ENCODE assay signal across 8 cellular contexts in the genomic region with DNA sequence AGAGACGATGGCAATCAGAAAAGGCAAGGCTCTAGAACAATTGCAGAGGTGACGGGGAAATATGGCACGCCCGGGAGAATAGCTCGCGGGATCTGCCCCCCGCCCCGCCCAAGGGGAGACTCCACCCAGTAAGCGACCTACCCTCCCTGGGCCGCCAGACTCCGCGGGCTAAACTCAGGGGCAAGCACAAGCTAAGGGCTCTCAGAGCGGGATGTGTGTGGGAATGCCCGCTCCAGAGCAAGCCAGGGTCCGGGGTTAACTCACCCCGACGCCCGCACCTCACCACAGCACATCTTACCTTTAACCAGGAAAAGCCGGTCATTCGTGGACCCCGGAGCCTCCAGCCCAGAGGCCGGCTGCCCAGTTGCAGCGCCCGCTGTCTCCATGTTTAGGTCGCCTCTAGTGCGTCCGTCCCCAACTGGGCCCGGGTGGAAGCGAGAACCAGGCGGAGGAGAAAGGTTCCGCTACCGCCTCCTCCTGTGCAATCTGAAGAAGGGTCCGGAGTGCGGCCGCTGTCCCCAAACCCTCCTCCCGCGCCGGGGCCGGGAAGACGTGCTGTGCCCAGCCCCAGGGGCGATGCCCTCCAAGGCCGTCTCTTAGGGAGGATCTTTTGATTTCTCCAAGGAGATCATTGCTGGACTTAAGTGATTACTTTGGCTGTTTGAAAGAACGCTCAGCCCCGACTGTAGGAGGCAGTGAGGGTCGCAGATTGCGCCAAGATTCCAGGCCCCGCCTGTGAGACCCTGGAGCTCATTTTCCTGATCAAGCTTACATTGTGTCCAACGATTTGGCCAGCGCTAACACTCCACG. TPM values are rescaled to one million over a fixed set of nuclear protein-coding genes. Genes with fewer than 3 reads are reported as not detected.
DNase-seq lines count a peak whose midpoint lies in the region; ATAC-seq, FAIRE-seq and TF ChIP-seq lines count a peak whose summit lies in the region.

A gene (minus strand): TSS at position 406 of the 810 bp plus-strand sequence. CDS start 20 bp downstream, at position 386.

- intact Hi-C loops in lower leg skin (cut with DNase I; ENCODE audit: low total_unique reads) = no loop called here

- peak within 1 kb of the TSS; percentile 85 for H3K4me2 ChIP-seq in A549

- CTCF ChIA-PET in A549 (lab: Yijun Ruan, JAX) = interaction anchor here (0.7 to 3.1 kb wide), 7 partner anchors 8 to 592 kb away, joined by 3 to 14 read pairs (median 3); no protein-coding TSS in a partner anchor

- TF ChIP-seq EP300 in A549 (IDR thresholded peaks at IDR 0.05) = no peak

- FAIRE-seq in A549 (lab: Jason Lieb, UNC) = no peak

- no peak for TF ChIP-seq CTCF in A549 (IDR thresholded peaks at IDR 0.05)
- no peak for TF ChIP-seq CTCF in coronary artery (IDR thresholded peaks at IDR 0.05)
- peak in 1 of 3 donors; percentile 42 for TF ChIP-seq CTCF in lower leg skin (IDR thresholded peaks at IDR 0.05)

- peak; percentile 97 to 98 for ATAC-seq in A549
- ATAC-seq in GM19043 (IDR thresholded peaks at IDR 0.05; ENCODE audit: low read depth, unreplicated experiment) = peak; percentile 83
- peak; percentile 87 for ATAC-seq in HG03378 (IDR thresholded peaks at IDR 0.05; ENCODE audit: unreplicated experiment)
- ATAC-seq in activated CD4-positive, CD25-positive, alpha-beta regulatory T cell treated with anti-CD3 and anti-CD28 coated beads, Interleukin-2, amount 50 U/mL, for 24 hours = peak; percentile 92 to 94

- 0 out of 5 replicates have a peak, but pooled peaks of 1 of the 2 experiments have one; percentile 15 for TF ChIP-seq RAD21 in A549 (conservative IDR thresholded peaks at IDR 0.05 in 1 of 2, IDR thresholded peaks at IDR 0.05 in 1 of 2)

- peak; percentile 82 for TF ChIP-seq POLR2A in A549 (IDR thresholded peaks at IDR 0.05; ENCODE audit: low read length)
- TF ChIP-seq POLR2A in lower leg skin (IDR thresholded peaks at IDR 0.05) = peak in 1 of 2 donors; percentile 39

- peaks cover 11% of the 10 kb centered on the region; the same call in 2 of the 3 replicates for H3K4me1 ChIP-seq in A549

- no peaks in the 10 kb centered on the region for H3K9me3 ChIP-seq in A549

- POLR2A ChIA-PET in A549 (lab: Yijun Ruan, JAX) = interaction anchor here (0.7 to 2.4 kb wide), 6 partner anchors 9 to 346 kb away, joined by 3 to 24 read pairs (median 3); no protein-coding TSS in a partner anchor

- DNase-seq in A549 (ENCODE audit: low read depth in 1 of 2, low spot score in 1 of 2) (peak; percentile 80 to 94), coronary artery (ENCODE audit: low spot score) (peak; percentile 94), lower leg skin (ENCODE audit: low spot score in 2 of 2) (peak; percentile 90 to 98), MV-4-11 (lab: John Stamatoyannopoulos, UW) (no peak)
- DNase-seq in stimulated activated CD4-positive, alpha-beta T cell treated with anti-CD3 and anti-CD28 coated beads, TNF-alpha, amount 100 ng/mL, for 1 hour (ENCODE audit: low read depth in 3 of 3, low spot score in 1 of 3) = peak; percentile 57 to 93 (median 77)

- H3K4me3 ChIP-seq in A549 = peak within 1 kb of the TSS; percentile 57
- H3K4me3 ChIP-seq in coronary artery = peak within 1 kb of the TSS; percentile 82
- H3K4me3 ChIP-seq in lower leg skin (ENCODE audit: low read depth, poor library complexity, severe bottlenecking) = peak within 1 kb of the TSS; percentile 90

- WGBS in A549 (ENCODE audit: missing lambda C conversion rate) = 1% methylated on average over 16 of the region's 50 CpGs
- 0% methylated on average over 27 to 48 of the region's 50 CpGs for WGBS in lower leg skin, 2 donors

- H3K27ac ChIP-seq in A549 (peak within 1 kb of the TSS; percentile 87 to 99), coronary artery (peak within 1 kb of the TSS; percentile 90 to 95)

TF ChIP-seq in A549, 52 proteins besides CTCF, POLR2A, EP300 and RAD21 (continues in another document):
- TF ChIP-seq ZFP36 (IDR thresholded peaks at IDR 0.05; ENCODE audit: borderline replicate concordance, partially characterized antibody) (no peak), HOXA7 (CRISPR knock-in tag; IDR thresholded peaks at IDR 0.05) (no peak), KDM5A (IDR thresholded peaks at IDR 0.05) (peak; percentile 98), BHLHE40 (IDR thresholded peaks at IDR 0.05; ENCODE audit: low read depth, low read length) (no peak), PHF8 (IDR thresholded peaks at IDR 0.05; ENCODE audit: borderline replicate concordance, low read depth) (peak; percentile 95; the same call in 1 of the 2 replicates), HDAC2 (IDR thresholded peaks at IDR 0.05) (0 out of 2 replicates have a peak, but pooled peaks have one; percentile 32), RFX5 (IDR thresholded peaks at IDR 0.05) (0 out of 2 replicates have a peak, but pooled peaks have one; percentile 49), NFE2L2 (conservative IDR thresholded peaks at IDR 0.05; ENCODE audit: low read length) (no peak), TFCP2L1 (CRISPR knock-in tag; IDR thresholded peaks at IDR 0.05) (no peak), RNF2 (IDR thresholded peaks at IDR 0.05; ENCODE audit: borderline replicate concordance, low read depth) (no peak), ZSCAN20 (CRISPR knock-in tag; IDR thresholded peaks at IDR 0.05) (no peak), JUN (IDR thresholded peaks at IDR 0.05) (peak; percentile 57 to 94; a peak in 4 of 5 replicates), GATA3 (IDR thresholded peaks at IDR 0.05; ENCODE audit: borderline replicate concordance) (peak; percentile 28; the same call in 1 of the 2 replicates), NPAS2 (CRISPR knock-in tag; IDR thresholded peaks at IDR 0.05; ENCODE audit: borderline replicate concordance) (no peak), CEBPB (IDR thresholded peaks at IDR 0.05) (peak in 1 of 2 experiments; percentile 17; a peak in 1 of 4 replicates)
- TF ChIP-seq, protein P1, sequence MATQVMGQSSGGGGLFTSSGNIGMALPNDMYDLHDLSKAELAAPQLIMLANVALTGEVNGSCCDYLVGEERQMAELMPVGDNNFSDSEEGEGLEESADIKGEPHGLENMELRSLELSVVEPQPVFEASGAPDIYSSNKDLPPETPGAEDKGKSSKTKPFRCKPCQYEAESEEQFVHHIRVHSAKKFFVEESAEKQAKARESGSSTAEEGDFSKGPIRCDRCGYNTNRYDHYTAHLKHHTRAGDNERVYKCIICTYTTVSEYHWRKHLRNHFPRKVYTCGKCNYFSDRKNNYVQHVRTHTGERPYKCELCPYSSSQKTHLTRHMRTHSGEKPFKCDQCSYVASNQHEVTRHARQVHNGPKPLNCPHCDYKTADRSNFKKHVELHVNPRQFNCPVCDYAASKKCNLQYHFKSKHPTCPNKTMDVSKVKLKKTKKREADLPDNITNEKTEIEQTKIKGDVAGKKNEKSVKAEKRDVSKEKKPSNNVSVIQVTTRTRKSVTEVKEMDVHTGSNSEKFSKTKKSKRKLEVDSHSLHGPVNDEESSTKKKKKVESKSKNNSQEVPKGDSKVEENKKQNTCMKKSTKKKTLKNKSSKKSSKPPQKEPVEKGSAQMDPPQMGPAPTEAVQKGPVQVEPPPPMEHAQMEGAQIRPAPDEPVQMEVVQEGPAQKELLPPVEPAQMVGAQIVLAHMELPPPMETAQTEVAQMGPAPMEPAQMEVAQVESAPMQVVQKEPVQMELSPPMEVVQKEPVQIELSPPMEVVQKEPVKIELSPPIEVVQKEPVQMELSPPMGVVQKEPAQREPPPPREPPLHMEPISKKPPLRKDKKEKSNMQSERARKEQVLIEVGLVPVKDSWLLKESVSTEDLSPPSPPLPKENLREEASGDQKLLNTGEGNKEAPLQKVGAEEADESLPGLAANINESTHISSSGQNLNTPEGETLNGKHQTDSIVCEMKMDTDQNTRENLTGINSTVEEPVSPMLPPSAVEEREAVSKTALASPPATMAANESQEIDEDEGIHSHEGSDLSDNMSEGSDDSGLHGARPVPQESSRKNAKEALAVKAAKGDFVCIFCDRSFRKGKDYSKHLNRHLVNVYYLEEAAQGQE (IDR thresholded peaks at IDR 0.05) = 0 out of 2 replicates have a peak, but pooled peaks have one; percentile 11
- TF ChIP-seq, protein P2, sequence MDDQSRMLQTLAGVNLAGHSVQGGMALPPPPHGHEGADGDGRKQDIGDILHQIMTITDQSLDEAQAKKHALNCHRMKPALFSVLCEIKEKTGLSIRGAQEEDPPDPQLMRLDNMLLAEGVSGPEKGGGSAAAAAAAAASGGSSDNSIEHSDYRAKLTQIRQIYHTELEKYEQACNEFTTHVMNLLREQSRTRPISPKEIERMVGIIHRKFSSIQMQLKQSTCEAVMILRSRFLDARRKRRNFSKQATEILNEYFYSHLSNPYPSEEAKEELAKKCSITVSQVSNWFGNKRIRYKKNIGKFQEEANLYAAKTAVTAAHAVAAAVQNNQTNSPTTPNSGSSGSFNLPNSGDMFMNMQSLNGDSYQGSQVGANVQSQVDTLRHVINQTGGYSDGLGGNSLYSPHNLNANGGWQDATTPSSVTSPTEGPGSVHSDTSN (IDR thresholded peaks at IDR 0.05) = peak; percentile 41; the same call in 1 of the 2 replicates
- TF ChIP-seq, protein P3, sequence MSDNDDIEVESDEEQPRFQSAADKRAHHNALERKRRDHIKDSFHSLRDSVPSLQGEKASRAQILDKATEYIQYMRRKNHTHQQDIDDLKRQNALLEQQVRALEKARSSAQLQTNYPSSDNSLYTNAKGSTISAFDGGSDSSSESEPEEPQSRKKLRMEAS (IDR thresholded peaks at IDR 0.05) = peak; percentile 90
- TF ChIP-seq, protein P4, sequence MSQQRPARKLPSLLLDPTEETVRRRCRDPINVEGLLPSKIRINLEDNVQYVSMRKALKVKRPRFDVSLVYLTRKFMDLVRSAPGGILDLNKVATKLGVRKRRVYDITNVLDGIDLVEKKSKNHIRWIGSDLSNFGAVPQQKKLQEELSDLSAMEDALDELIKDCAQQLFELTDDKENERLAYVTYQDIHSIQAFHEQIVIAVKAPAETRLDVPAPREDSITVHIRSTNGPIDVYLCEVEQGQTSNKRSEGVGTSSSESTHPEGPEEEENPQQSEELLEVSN (IDR thresholded peaks at IDR 0.05; ENCODE audit: borderline replicate concordance, low read depth) = peak; percentile 64; the same call in 1 of the 2 replicates

RNA-seq across cellular contexts. Expression of the gene that starts here (rescaled TPM):
- polyA plus RNA-seq in A549 (2011; rRNA removed) = 5.1 and 7.4 TPM in 2 replicates
- 2.7 and 3.3 TPM in 2 replicates for polyA plus RNA-seq in A549 (2012; cell fraction: cytosol; rRNA removed)
- 1.3 and 2.0 TPM in 2 replicates for polyA plus RNA-seq in A549 (2012; cell fraction: nucleus; rRNA removed)
- polyA plus RNA-seq in A549 (2017; fragmentation: RNase III; extraction: RNeasy Plus Mini Kit Qiagen cat#74134 plus additional on column Dnase treatment) = 5.3 to 6.3 TPM (median 5.8 TPM) in 3 replicates
- 1.1 and 2.5 TPM in 2 replicates for polyA minus RNA-seq in A549 (2011; rRNA and poly(A)+ RNA removed)
- total RNA-seq in lower leg skin = 1 to 10 TPM; 4.5 to 6.7 (median 4.8) TPM
